Comparison of ENCODE assay signal across 9 cellular contexts in the genomic region with DNA sequence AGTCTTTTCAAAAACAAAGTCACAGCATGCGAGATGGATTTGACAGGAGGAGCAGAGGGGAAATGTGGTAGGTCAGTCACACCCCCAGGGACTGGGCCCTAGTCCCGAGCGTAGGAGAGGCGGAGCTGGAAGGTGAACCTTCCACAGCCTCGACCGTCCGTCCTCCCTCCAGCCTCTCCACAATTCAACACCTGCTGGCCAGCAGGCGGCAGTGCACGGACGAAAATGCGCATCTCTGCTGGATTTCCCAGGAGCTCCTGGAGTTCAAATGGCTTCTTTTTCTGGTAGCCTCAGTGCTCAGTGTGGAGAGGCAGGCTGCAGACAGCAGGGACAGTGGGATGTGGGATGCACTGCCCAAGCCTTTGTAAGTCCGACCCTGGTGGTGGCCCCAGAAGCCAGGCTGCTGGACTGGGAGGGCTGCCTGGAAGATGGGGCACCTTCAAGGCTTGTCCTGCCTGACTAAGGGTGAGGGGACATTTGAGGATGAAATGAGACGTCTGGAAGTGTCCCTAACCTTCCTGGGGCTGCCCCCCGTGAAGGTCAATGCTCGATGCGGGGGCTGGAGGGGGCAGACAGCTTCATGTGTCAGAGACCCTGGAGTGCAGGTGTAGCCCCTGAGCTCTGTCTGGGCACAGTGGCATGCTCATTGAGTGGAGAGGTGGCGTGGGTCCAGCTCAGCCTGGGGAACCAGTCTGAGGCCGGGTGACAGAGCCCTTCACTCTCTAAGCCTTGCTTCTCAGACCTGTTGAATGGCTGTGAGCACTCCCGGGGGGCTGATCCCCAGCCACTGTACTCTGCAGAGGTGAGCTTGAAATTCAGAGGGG.
DNase-seq lines count a peak whose midpoint lies in the region; ATAC-seq and TF ChIP-seq lines count a peak whose summit lies in the region.
"Had no signal": no experiment of that assay in that cellular context is flagged by ENCODE, and none has a peak within 500 bp of the region (broad histone marks: within the 10 kb centered on the region; RNA-seq: fewer than 3 reads in every experiment).

No MANE protein-coding gene starts in this region.

- H3K4me1 Mint-ChIP-seq in activated naive CD4-positive, alpha-beta T cell treated with anti-CD3 and anti-CD28 coated beads for 36 hours (ENCODE audit: low read depth), result no peaks in the 10 kb centered on the region
- peaks cover 3% of the 10 kb centered on the region for H3K4me1 Mint-ChIP-seq in chondrocyte (ENCODE audit: low read depth)

- H3K4me1 ChIP-seq in lung (ENCODE audit: control insufficient read depth in 2 of 2, insufficient read depth in 2 of 2, low read length in 2 of 2), result no peaks in the 10 kb centered on the region

- H3K36me3 ChIP-seq in lung (ENCODE audit: control insufficient read depth in 2 of 2, insufficient read depth in 2 of 2, low read length in 2 of 2), result no peaks in the 10 kb centered on the region

- H3K36me3 Mint-ChIP-seq in activated naive CD4-positive, alpha-beta T cell treated with anti-CD3 and anti-CD28 coated beads for 36 hours (ENCODE audit: low read depth), result no peaks in the 10 kb centered on the region
- H3K36me3 Mint-ChIP-seq in chondrocyte (ENCODE audit: low read depth), result no peaks in the 10 kb centered on the region

- peaks cover 5% of the 10 kb centered on the region for H3K27me3 Mint-ChIP-seq in activated naive CD4-positive, alpha-beta T cell treated with anti-CD3 and anti-CD28 coated beads for 36 hours (ENCODE audit: low read depth)
- H3K27me3 Mint-ChIP-seq in chondrocyte (ENCODE audit: low read depth), result peaks cover 42% of the 10 kb centered on the region

- no peak overlapping the region for H3K4me3 Mint-ChIP-seq in activated naive CD4-positive, alpha-beta T cell treated with anti-CD3 and anti-CD28 coated beads for 36 hours
- no peak overlapping the region for H3K4me3 Mint-ChIP-seq in chondrocyte (ENCODE audit: unreplicated experiment)
- H3K4me3 Mint-ChIP-seq: stimulated activated naive CD8-positive, alpha-beta T cell treated with anti-CD3 and anti-CD28 coated beads, Interleukin-15, Interleukin-2, amounts not matched to agents 100 ng/mL and 50 ng/mL, for 24 hours had no signal

- no peak overlapping the region for H3K27ac Mint-ChIP-seq in activated naive CD4-positive, alpha-beta T cell treated with anti-CD3 and anti-CD28 coated beads for 36 hours
- no peak overlapping the region for H3K27ac Mint-ChIP-seq in chondrocyte (ENCODE audit: unreplicated experiment)
- H3K27ac Mint-ChIP-seq: stimulated activated naive CD8-positive, alpha-beta T cell treated with anti-CD3 and anti-CD28 coated beads, Interleukin-15, Interleukin-2, amounts not matched to agents 100 ng/mL and 50 ng/mL, for 24 hours had no signal

- H3K9me3 Mint-ChIP-seq in activated naive CD4-positive, alpha-beta T cell treated with anti-CD3 and anti-CD28 coated beads for 36 hours, result peaks cover 3% of the 10 kb centered on the region
- no peaks in the 10 kb centered on the region for H3K9me3 Mint-ChIP-seq in chondrocyte (ENCODE audit: low read depth)

- DNase-seq in activated naive CD4-positive, alpha-beta T cell treated with anti-CD3 and anti-CD28 coated beads for 36 hours, result peak; percentile 53
- DNase-seq in activated naive CD4-positive, alpha-beta T cell (lab: John Stamatoyannopoulos, UW), result no peak
- DNase-seq in NOMO-1 (lab: John Stamatoyannopoulos, UW; ENCODE audit: unreplicated experiment in 2 of 2) (peak; percentile 7 to 19), chondrocyte (ENCODE audit: low spot score) (peak; percentile 88), lung (ENCODE audit: low spot score) (peak; percentile 72)

- peak; percentile 56 for ATAC-seq in HG03342 (IDR thresholded peaks at IDR 0.05; ENCODE audit: unreplicated experiment)
- ATAC-seq in lung (ENCODE audit: insufficient read depth, low FRiP score), result no peak
- ATAC-seq in HG03520 (IDR thresholded peaks at IDR 0.05; ENCODE audit: unreplicated experiment), result no peak
- no peak for ATAC-seq in HG02610 (IDR thresholded peaks at IDR 0.05; ENCODE audit: unreplicated experiment)

- H3K9me3 ChIP-seq in lung (ENCODE audit: control insufficient read depth in 2 of 2, insufficient read depth in 1 of 2, low read length in 1 of 2), result peaks cover 0 to 3% of the 10 kb centered on the region in 2 donors

- no peak overlapping the region for H3K4me3 ChIP-seq in lung

- WGBS in lung, 2 donors, result 33 to 36% methylated on average over 19 of the region's 19 CpGs

- intact Hi-C loops in activated naive CD4-positive, alpha-beta T cell treated with anti-CD3 and anti-CD28 coated beads for 36 hours (cut with micrococcal nuclease), result loop anchor here (1.0 to 2.0 kb wide), 2 partner anchors 261 to 623 kb away; no protein-coding TSS in a partner anchor

- TF ChIP-seq CTCF in chondrocyte (IDR thresholded peaks at IDR 0.05) (peak; percentile 85), lung (IDR thresholded peaks at IDR 0.05; ENCODE audit: control extremely low read depth, extremely low read depth) (peak; percentile 57)

- CTCF ChIA-PET in activated naive CD4-positive, alpha-beta T cell treated with anti-CD3 and anti-CD28 coated beads for 36 hours (lab: Charles Lee), result interaction anchor here (0.6 to 1.8 kb wide), 13 partner anchors 10 to 1061 kb away, joined by 3 to 8 read pairs (median 4); no protein-coding TSS in a partner anchor

- H3K27me3 ChIP-seq in lung (ENCODE audit: control insufficient read depth, insufficient read depth), result no peaks in the 10 kb centered on the region

- H3K27ac ChIP-seq in lung (ENCODE audit: low read depth in 1 of 2, low read length in 1 of 2), result no peak overlapping the region

Comparison
In these comparisons a context has a peak if more than half of its experiments do, and no peak if none do; other contexts are left out.
1. DNase-seq: peak in activated naive CD4-positive, alpha-beta T cell treated with anti-CD3 and anti-CD28 coated beads for 36 hours (single experiment), NOMO-1 (2 of 2), chondrocyte (single experiment) and lung (single experiment); none in activated naive CD4-positive, alpha-beta T cell (0 of 4).